10 cellular contexts compared by ENCODE assay signal in genomic region chr16:87952751-87953150, GRCh38. TPM values are rescaled to one million over a fixed set of nuclear protein-coding genes. Genes with fewer than 3 reads are reported as not detected.
DNase-seq lines count a peak whose midpoint lies in the region; ATAC-seq and TF ChIP-seq lines count a peak whose summit lies in the region.
"Had no signal": no experiment of that assay in that cellular context is flagged by ENCODE, and none has a peak within 500 bp of the region (broad histone marks: within the 10 kb centered on the region; RNA-seq: fewer than 3 reads in every experiment).

No MANE protein-coding gene starts in this region.

- H2BK5ac ChIP-seq in IMR-90 (ENCODE audit: low read depth, low read length, poor library complexity, severe bottlenecking) = no peak overlapping the region

- no peak overlapping the region for H3K4me2 ChIP-seq in IMR-90 (ENCODE audit: low read depth, low read length)

- DNase-seq in IMR-90 (no peak), brain microvascular endothelial cell (no peak), NCI-H1694 treated with DMSO at 0.1 percent for 48 hours (lab: John Stamatoyannopoulos, UW) (no peak), HEK293T (ENCODE audit: extremely low spot score) (no peak)
- DNase-seq: GF-D8, NCI-H2171 treated with DMSO at 0.1 percent for 48 hours had no signal

- dilution Hi-C loops in IMR-90 (cut with HindIII; ENCODE audit: low sequenced_read_pairs, unreplicated experiment) = no loop called here

- H3K36me3 ChIP-seq in ACC112 (ENCODE audit: insufficient read depth, low read length) = peaks cover 9% of the 10 kb centered on the region; the same call in 1 of the 2 replicates
- H3K36me3 ChIP-seq in IMR-90 (ENCODE audit: control insufficient read depth, insufficient read depth, low read length) = peaks cover 2% of the 10 kb centered on the region
- no peaks in the 10 kb centered on the region for H3K36me3 ChIP-seq in brain microvascular endothelial cell (replicated peaks)
- H3K36me3 ChIP-seq in muscle layer of duodenum (ENCODE audit: control insufficient read depth in 1 of 2, insufficient read depth in 2 of 2, low read length in 2 of 2) = peaks cover 3 to 4% of the 10 kb centered on the region in 2 donors

- intact Hi-C loops in IMR-90 (cut with micrococcal nuclease) = loop anchor here (10.0 kb wide), 3 partner anchors 352 to 612 kb away; partner anchors contain the start of gene ZNF469

- peaks cover 32% of the 10 kb centered on the region for H3K4me1 ChIP-seq in ACC112 (ENCODE audit: control insufficient read depth, insufficient read depth, low read length, unreplicated experiment)
- H3K4me1 ChIP-seq in IMR-90 (ENCODE audit: control insufficient read depth, insufficient read depth, low read length) = peaks cover 21% of the 10 kb centered on the region
- H3K4me1 ChIP-seq in muscle layer of duodenum (ENCODE audit: control insufficient read depth in 1 of 2, insufficient read depth in 2 of 2, low read length in 2 of 2) = peaks cover 28 to 40% of the 10 kb centered on the region in 2 donors

- in situ Hi-C loops in IMR-90 (cut with MboI; ENCODE audit: low sequenced_read_pairs) = no loop called here
- in situ Hi-C loops in brain microvascular endothelial cell (cut with HindIII; ENCODE audit: low pct_ligation_motif_present, low sequenced_read_pairs) = no loop called here

- H3K27me3 ChIP-seq in ACC112 (ENCODE audit: insufficient read depth, low read length) (no peaks in the 10 kb centered on the region), IMR-90 (ENCODE audit: control insufficient read depth, insufficient read depth, low read length) (no peaks in the 10 kb centered on the region), brain microvascular endothelial cell (replicated peaks) (no peaks in the 10 kb centered on the region), muscle layer of duodenum (ENCODE audit: low read depth, low read length) (no peaks in the 10 kb centered on the region)

- H4K20me1 ChIP-seq in IMR-90 (ENCODE audit: insufficient read depth, low read length) = peaks cover 9% of the 10 kb centered on the region

- H4K91ac ChIP-seq in IMR-90 (ENCODE audit: insufficient read depth, low read depth, low read length) = no peak overlapping the region

- H3K18ac ChIP-seq in IMR-90 (ENCODE audit: low read depth, low read length) = no peak overlapping the region

- H3K14ac ChIP-seq in IMR-90 (replicated peaks; ENCODE audit: low read depth, low read length) = no peak overlapping the region

- H3K79me2 ChIP-seq in ACC112 (ENCODE audit: control insufficient read depth, insufficient read depth, low read length, unreplicated experiment) = peaks cover 60% of the 10 kb centered on the region

- no peaks in the 10 kb centered on the region for H3K9me3 ChIP-seq in IMR-90 (ENCODE audit: control insufficient read depth, insufficient read depth, low read length)
- H3K9me3 ChIP-seq in muscle layer of duodenum (ENCODE audit: control insufficient read depth in 1 of 2, low read length in 2 of 2) = no peaks in the 10 kb centered on the region

- TF ChIP-seq CTCF in IMR-90 (conservative IDR thresholded peaks at IDR 0.05; ENCODE audit: low read depth, low read length) = no peak
- no peak for TF ChIP-seq CTCF in brain microvascular endothelial cell (IDR thresholded peaks at IDR 0.05; ENCODE audit: low read depth, low read length, missing control alignments)

- no peak for TF ChIP-seq RAD21 in IMR-90 (IDR thresholded peaks at IDR 0.05; ENCODE audit: low read length)

- POLR2A ChIA-PET in IMR-90 (lab: Charles Lee; ENCODE audit: unreplicated experiment) = no interaction called here
- POLR2A ChIA-PET in HEK293T (lab: Yijun Ruan, JAX) = interaction anchor here (0.8 to 1.4 kb wide), 3 partner anchors 8 to 14 kb away, joined by 3 to 6 read pairs (median 4); no protein-coding TSS in a partner anchor

- H3K27ac ChIP-seq in ACC112 (ENCODE audit: low read depth, low read length) (peak overlapping the region; percentile 92; the same call in 1 of the 2 replicates), IMR-90 (ENCODE audit: insufficient read depth, low read length) (no peak overlapping the region), brain microvascular endothelial cell (no peak overlapping the region), muscle layer of duodenum (ENCODE audit: low read length) (no peak overlapping the region)

- H3K4ac ChIP-seq in IMR-90 (ENCODE audit: low read depth, low read length) = no peak overlapping the region

- no peak overlapping the region for H3K56ac ChIP-seq in IMR-90 (ENCODE audit: extremely low read depth, insufficient read depth, low read length)

- H3K23ac ChIP-seq in IMR-90 (ENCODE audit: low read depth, low read length) = peak overlapping the region; percentile 89; the same call in 1 of the 2 replicates

- H3K9me1 ChIP-seq in IMR-90 (ENCODE audit: insufficient read depth, low read length) = peaks cover 14% of the 10 kb centered on the region

- H2AK5ac ChIP-seq in IMR-90 (ENCODE audit: low read depth, low read length) = no peak overlapping the region

- H4K5ac ChIP-seq in IMR-90 (ENCODE audit: low read depth, low read length) = no peak overlapping the region

- H4K8ac ChIP-seq in IMR-90 (ENCODE audit: low read depth in 2 of 2, low read length in 2 of 2) = no peak overlapping the region

- peaks cover 28 to 58% of the 10 kb centered on the region in 2 experiments for H3K79me1 ChIP-seq in IMR-90 (ENCODE audit: low read depth in 1 of 2, low read length in 2 of 2)

- no peak overlapping the region for H2BK15ac ChIP-seq in IMR-90 (ENCODE audit: low read depth, low read length)

- peak overlapping the region; percentile 86 for H3K4me3 ChIP-seq in ACC112 (ENCODE audit: low read depth, low read length)
- H3K4me3 ChIP-seq in IMR-90 (ENCODE audit: insufficient read depth, low read depth, low read length) = no peak overlapping the region
- peak overlapping the region; percentile 79 for H3K4me3 ChIP-seq in brain microvascular endothelial cell (ENCODE audit: low read depth, low read length)
- H3K4me3 ChIP-seq in muscle layer of duodenum (ENCODE audit: low read depth in 1 of 2, low read length in 2 of 2) = peak overlapping the region; percentile 78 to 82

- BruUV-seq in IMR-90 (replicated peaks; lab: Mats Ljungman, UMichigan) = no TSS peak

- H2AK9ac ChIP-seq in IMR-90 (replicated peaks; ENCODE audit: low read depth, low read length, poor library complexity) = no peak overlapping the region

- no peak; the same call in 1 of the 2 replicates for TF ChIP-seq POLR2A in IMR-90 (IDR thresholded peaks at IDR 0.05; ENCODE audit: low read depth, low read length)

- 94% methylated on average over 14 of the region's 16 CpGs; no CpG with 5 or more reads in 1 of the 2 experiments for WGBS in IMR-90 (ENCODE audit: extremely low coverage in 2 of 2, insufficient read length in 1 of 2), 2 experiments

- no peak overlapping the region for H2BK120ac ChIP-seq in IMR-90 (ENCODE audit: low read depth, low read length)

- no peak for ATAC-seq in IMR-90 (ENCODE audit: low read depth)
- no peak for ATAC-seq in GM21381 (IDR thresholded peaks at IDR 0.05; ENCODE audit: unreplicated experiment)
- ATAC-seq in HG02678 (IDR thresholded peaks at IDR 0.05; ENCODE audit: unreplicated experiment) = no peak

- CTCF ChIA-PET in IMR-90 (lab: Yijun Ruan, JAX) (no interaction called here), HEK293T (lab: Yijun Ruan, JAX) (interaction anchor here (0.6 kb wide), 1 partner anchor 70 kb away, joined by 3 read pairs; no protein-coding TSS in a partner anchor)

- H2AFZ ChIP-seq in ACC112 (ENCODE audit: low read length, unreplicated experiment) (no peak overlapping the region), IMR-90 (replicated peaks; ENCODE audit: low read length, poor library complexity) (no peak overlapping the region)

- H3K9ac ChIP-seq in IMR-90 (ENCODE audit: low read depth, low read length) = no peak overlapping the region

- no peak overlapping the region for H2BK20ac ChIP-seq in IMR-90 (ENCODE audit: low read depth, low read length)

TF ChIP-seq in IMR-90, 13 proteins besides CTCF, POLR2A, EP300 and RAD21:
- TF ChIP-seq CHD1 (IDR thresholded peaks at IDR 0.05; ENCODE audit: low read depth, low read length) = no peak
- TF ChIP-seq FOS (IDR thresholded peaks at IDR 0.05; ENCODE audit: low read depth, low read length) = no peak
- no peak for TF ChIP-seq NFE2L2 (IDR thresholded peaks at IDR 0.05; ENCODE audit: low read depth, low read length)
- TF ChIP-seq RFX5 (IDR thresholded peaks at IDR 0.05; ENCODE audit: low read depth, low read length) = no peak
- no peak for TF ChIP-seq SMC3 (IDR thresholded peaks at IDR 0.05; ENCODE audit: low read depth, low read length)
- TF ChIP-seq MXI1 (IDR thresholded peaks at IDR 0.05; ENCODE audit: borderline replicate concordance, low read depth, low read length) = no peak
TF ChIP-seq in IMR-90: peak in this region for 0.

TF ChIP-seq in HEK293T, 16 proteins besides CTCF, POLR2A, EP300 and RAD21 (continues in another document):
- TF ChIP-seq ELF4 (IDR thresholded peaks at IDR 0.05) (no peak), ZNF384 (IDR thresholded peaks at IDR 0.05) (no peak), FOXA1 (IDR thresholded peaks at IDR 0.05) (no peak), ARNT (IDR thresholded peaks at IDR 0.05) (no peak), L3MBTL2 (conservative IDR thresholded peaks at IDR 0.05) (no peak), LEF1 (IDR thresholded peaks at IDR 0.05; ENCODE audit: borderline replicate concordance) (no peak), TARDBP (IDR thresholded peaks at IDR 0.05) (no peak), SP1 (IDR thresholded peaks at IDR 0.05) (no peak), PKNOX1 (IDR thresholded peaks at IDR 0.05) (no peak), SUZ12 (IDR thresholded peaks at IDR 0.05) (no peak), CTBP1 (IDR thresholded peaks at IDR 0.05; ENCODE audit: borderline replicate concordance) (no peak), BHLHE40 (IDR thresholded peaks at IDR 0.05; ENCODE audit: borderline replicate concordance) (no peak), FOXM1 (IDR thresholded peaks at IDR 0.05; ENCODE audit: borderline replicate concordance) (no peak)

RNA-seq across cellular contexts. Expression of gene BANP, which starts 1.5 kb away (rescaled TPM):
- 16.9 and 17.4 TPM in 2 replicates for total RNA-seq in IMR-90 (2012; rRNA removed)
- polyA plus RNA-seq in IMR-90 (2012; rRNA removed) = 17.9 and 21.1 TPM in 2 replicates
- 12.4 and 21.0 TPM in 2 replicates for polyA plus RNA-seq in IMR-90 (2012; cell fraction: cytosol; rRNA removed)
- 38.6 and 57.0 TPM in 2 replicates for polyA plus RNA-seq in IMR-90 (2012; cell fraction: nucleus; rRNA removed; ENCODE audit: low replicate concordance)

RNA-seq across cellular contexts. Expression of gene CA5A, which starts 16.4 kb away (rescaled TPM):
- total RNA-seq in IMR-90 (2012; rRNA removed) = not detected in 2 replicates
- not detected in 2 replicates for polyA plus RNA-seq in IMR-90 (2012; rRNA removed)
- not detected in 2 replicates for polyA plus RNA-seq in IMR-90 (2012; cell fraction: cytosol; rRNA removed)
- not detected in 2 replicates for polyA plus RNA-seq in IMR-90 (2012; cell fraction: nucleus; rRNA removed; ENCODE audit: low replicate concordance)
